Comparison of ENCODE assay signal across 18 cellular contexts in the genomic region with DNA sequence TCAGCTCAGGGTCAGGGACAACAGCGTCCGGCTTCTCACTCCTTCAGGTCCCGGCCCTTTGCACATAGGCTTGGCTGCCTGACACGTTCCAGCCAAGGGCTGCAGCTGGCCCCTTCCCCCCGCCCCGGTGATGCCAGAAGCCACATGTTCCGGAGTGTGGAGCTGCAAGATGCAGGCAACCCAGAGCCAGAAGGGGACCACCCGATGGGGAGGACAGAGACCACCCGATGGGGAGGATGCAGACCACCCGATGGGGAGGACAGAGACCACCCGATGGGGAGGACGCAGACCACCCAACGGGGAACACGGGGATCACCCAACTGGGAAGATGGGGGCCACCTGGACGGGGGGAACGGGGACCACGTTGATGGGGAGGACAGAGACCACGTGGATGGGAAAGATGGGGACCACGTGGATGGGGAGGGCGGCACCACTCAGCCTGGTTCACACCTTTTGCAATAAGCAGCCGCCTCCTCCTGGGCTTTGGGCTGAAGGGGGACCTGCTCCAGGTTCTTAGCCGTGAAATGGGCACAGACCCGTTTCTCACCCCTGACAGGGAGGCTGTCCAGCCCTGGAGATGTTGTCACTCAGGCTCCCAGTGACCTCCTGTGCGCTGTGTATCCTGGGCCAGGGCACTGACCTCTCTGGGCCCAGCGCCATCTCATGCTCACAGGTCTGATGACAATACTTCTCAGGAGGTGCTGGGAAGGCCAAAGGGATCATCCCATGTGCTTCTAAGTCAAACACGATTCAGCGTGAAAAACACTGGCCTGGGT. TPM values are rescaled to one million over a fixed set of nuclear protein-coding genes. Genes with fewer than 3 reads are reported as not detected.
DNase-seq lines count a peak whose midpoint lies in the region; ATAC-seq lines count a peak whose summit lies in the region.
"Had no signal": no experiment of that assay in that cellular context is flagged by ENCODE, and none has a peak within 500 bp of the region (broad histone marks: within the 10 kb centered on the region; RNA-seq: fewer than 3 reads in every experiment).

No MANE protein-coding gene starts in this region.

- H3K4me1 Mint-ChIP-seq in activated CD4-positive, alpha-beta T cell treated with anti-CD3 and anti-CD28 coated beads, Interleukin-2, amount 10 ng/mL, durations not matched to agents 7 days and 5 days: no peaks in the 10 kb centered on the region

- no peak overlapping the region for H3K4me3 ChIP-seq in NT2/D1 (ENCODE audit: insufficient read length, low read depth)
- H3K4me3 ChIP-seq: A549, GM12878, GM23248, HAP-1, SJCRH30 had no signal

- CTCF ChIA-PET in activated CD4-positive, alpha-beta T cell treated with anti-CD3 and anti-CD28 coated beads, Interleukin-2, amount 10 ng/mL, durations not matched to agents 7 days and 5 days (lab: Charles Lee): no interaction called here

- no peaks in the 10 kb centered on the region for H3K36me3 Mint-ChIP-seq in activated CD4-positive, alpha-beta T cell treated with anti-CD3 and anti-CD28 coated beads, Interleukin-2, amount 10 ng/mL, durations not matched to agents 7 days and 5 days (ENCODE audit: low read depth)

- no peaks in the 10 kb centered on the region for H3K9me3 ChIP-seq in NT2/D1 (ENCODE audit: insufficient read depth, low read length)
- H3K9me3 ChIP-seq: A549, HAP-1, SJCRH30 had no signal

- H3K4me1 ChIP-seq in NT2/D1 (ENCODE audit: insufficient read depth, insufficient read length): peaks cover 28% of the 10 kb centered on the region
- H3K4me1 ChIP-seq: A549, HAP-1 had no signal

- intact Hi-C loops in sciatic nerve (cut with DNase I): no loop called here

- no peaks in the 10 kb centered on the region for H3K27me3 ChIP-seq in NT2/D1 (ENCODE audit: insufficient read depth, insufficient read length)

- ATAC-seq in left lobe of liver (peak; percentile 92), sciatic nerve (no peak), HG03097 (IDR thresholded peaks at IDR 0.05; ENCODE audit: low FRiP score, unreplicated experiment) (no peak)
- ATAC-seq: GM12878, PC-3 had no signal

- no peaks in the 10 kb centered on the region for H3K36me3 ChIP-seq in NT2/D1 (ENCODE audit: insufficient read depth, insufficient read length, low read length)
- H3K36me3 ChIP-seq: HAP-1, SJCRH30 had no signal

- DNase-seq in activated CD4-positive, alpha-beta T cell treated with anti-CD3 and anti-CD28 coated beads, Interleukin-2, amount 10 ng/mL, durations not matched to agents 7 days and 5 days: no peak
- no peak for DNase-seq in activated CD4-positive, alpha-beta T cell treated with anti-CD3 and anti-CD28 coated beads, Interleukin-2, amount 50 U/mL, for 4 hours
- no peak for DNase-seq in NT2/D1 (ENCODE audit: low read depth, low spot score)
- DNase-seq in left lobe of liver (ENCODE audit: low spot score): peak; percentile 73
- DNase-seq in sciatic nerve (ENCODE audit: low spot score): peak; percentile 62
- no peak for DNase-seq in activated gamma-delta T cell treated with Interleukin-2 at 50 U/mL for 16 hours
- DNase-seq: CD4-positive, alpha-beta T cell; DMS53; EL; GM23248; NCI-H510A treated with DMSO at 0.1 percent for 48 hours; NCI-H774; PC-3 had no signal

- H3K9ac ChIP-seq in NT2/D1 (ENCODE audit: insufficient read length, low read depth): peak overlapping the region; percentile 25
- H3K9ac ChIP-seq: GM23248 had no signal

- no peaks in the 10 kb centered on the region for H3K27me3 Mint-ChIP-seq in activated CD4-positive, alpha-beta T cell treated with anti-CD3 and anti-CD28 coated beads, Interleukin-2, amount 10 ng/mL, durations not matched to agents 7 days and 5 days
- H3K27me3 Mint-ChIP-seq: CD4-positive, alpha-beta T cell had no signal

- H3K4me3 Mint-ChIP-seq in activated CD4-positive, alpha-beta T cell treated with anti-CD3 and anti-CD28 coated beads, Interleukin-2, amount 10 ng/mL, durations not matched to agents 7 days and 5 days: no peak overlapping the region
- H3K4me3 Mint-ChIP-seq: CD4-positive, alpha-beta T cell had no signal

- no peaks in the 10 kb centered on the region for H3K9me3 Mint-ChIP-seq in activated CD4-positive, alpha-beta T cell treated with anti-CD3 and anti-CD28 coated beads, Interleukin-2, amount 10 ng/mL, durations not matched to agents 7 days and 5 days
- H3K9me3 Mint-ChIP-seq: CD4-positive, alpha-beta T cell had no signal

- POLR2A ChIA-PET in activated CD4-positive, alpha-beta T cell treated with anti-CD3 and anti-CD28 coated beads, Interleukin-2, amount 10 ng/mL, durations not matched to agents 7 days and 5 days (lab: Charles Lee): no interaction called here

- H3K27ac Mint-ChIP-seq in activated CD4-positive, alpha-beta T cell treated with anti-CD3 and anti-CD28 coated beads, Interleukin-2, amount 10 ng/mL, durations not matched to agents 7 days and 5 days: peak overlapping the region; percentile 25
- H3K27ac Mint-ChIP-seq: CD4-positive, alpha-beta T cell had no signal

RNA-seq across cellular contexts. Expression of a gene that starts 34.6 kb away (rescaled TPM):
- total RNA-seq in activated CD4-positive, alpha-beta T cell treated with anti-CD3 and anti-CD28 coated beads, Interleukin-2, amount 10 ng/mL, durations not matched to agents 7 days and 5 days: 1 to 10 TPM; 7.3 to 9.8 TPM
- total RNA-seq in left lobe of liver (1.1 TPM), sciatic nerve (3.6 TPM)
- total RNA-seq: GM23248 had no signal

Comparison
In these comparisons a context has a peak if more than half of its experiments do, and no peak if none do; other contexts are left out.
1. DNase-seq: peak in left lobe of liver (single experiment) and sciatic nerve (single experiment); none in activated CD4-positive, alpha-beta T cell treated with anti-CD3 and anti-CD28 coated beads, Interleukin-2, amount 10 ng/mL, durations not matched to agents 7 days and 5 days (single experiment), activated CD4-positive, alpha-beta T cell treated with anti-CD3 and anti-CD28 coated beads, Interleukin-2, amount 50 U/mL, for 4 hours (0 of 2), NT2/D1 (single experiment) and activated gamma-delta T cell treated with Interleukin-2 at 50 U/mL for 16 hours (single experiment).